Comparison of ENCODE assay signal across 25 cellular contexts in the genomic region with DNA sequence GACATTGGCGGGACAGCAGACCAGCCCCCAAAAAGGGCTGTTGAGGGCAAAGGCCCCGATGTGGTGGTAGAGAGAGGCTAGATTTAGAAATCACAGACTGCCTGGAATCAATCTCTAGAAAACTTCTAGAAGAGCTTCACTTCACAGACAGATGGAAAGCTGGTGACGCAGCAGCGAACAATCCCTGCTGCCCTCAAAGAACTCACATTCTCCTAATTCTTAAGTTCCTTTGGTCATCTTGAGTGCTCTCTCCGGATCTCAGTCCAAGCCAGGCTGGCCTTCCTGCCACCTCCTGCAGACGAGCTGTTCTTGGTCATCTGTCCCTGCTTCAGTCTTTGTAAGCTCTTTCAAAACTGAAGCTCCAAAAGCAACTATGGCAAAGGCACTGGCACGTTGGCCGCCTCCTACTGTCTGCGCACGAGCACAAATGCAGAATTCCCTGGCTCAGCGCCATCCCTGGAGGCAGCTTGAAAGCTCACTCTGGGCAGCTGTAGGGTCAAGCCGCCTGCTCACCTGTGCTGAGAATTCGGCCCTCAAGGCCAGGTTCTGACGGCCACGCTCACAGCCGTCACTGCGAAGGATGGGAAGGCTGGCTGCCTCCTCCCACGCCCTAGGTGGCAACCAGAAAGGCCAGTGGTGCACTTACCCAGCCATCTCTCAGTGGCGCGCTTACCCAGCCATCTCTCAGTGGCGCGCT.
"Had no signal": no experiment of that assay in that cellular context is flagged by ENCODE, and none has a peak within 500 bp of the region (broad histone marks: within the 10 kb centered on the region; RNA-seq: fewer than 3 reads in every experiment).

No MANE protein-coding gene starts in this region.

- DNase-seq: effector CD4-positive, alpha-beta T cell; endodermal cell; erythroblast; foreskin keratinocyte; immature natural killer cell; left cardiac atrium; nucleus accumbens; spleen; stimulated activated CD4-positive, alpha-beta T cell treated with anti-CD3 and anti-CD28 coated beads, Interleukin-15, amount 100 ng/mL, for 24 hours; stimulated activated CD4-positive, alpha-beta T cell treated with anti-CD3 and anti-CD28 coated beads, Interleukin-1b, Interleukin-23, amount 100 ng/mL, for 48 hours; stimulated activated CD4-positive, alpha-beta T cell treated with anti-CD3 and anti-CD28 coated beads, Interleukin-4, amount 100 ng/mL, for 24 hours; stimulated activated naive CD8-positive, alpha-beta T cell treated with anti-CD3 and anti-CD28 coated beads, Interleukin-15, amount 100 ng/mL, for 72 hours; testis had no signal

- H3K9me3 Mint-ChIP-seq: immature natural killer cell; natural killer cell treated with Interleukin-12 subunit alpha and Interleukin-12 subunit beta and Interleukin-15 and Interleukin-18, amount 100 ng/mL, for 72 hours; neural progenitor cell had no signal

- H3K79me2 ChIP-seq: parathyroid adenoma had no signal

- H3K4me1 Mint-ChIP-seq: endodermal cell; immature natural killer cell; memory B cell; stimulated activated memory B cell treated with anti-CD40 and anti-IgM and Interleukin-4, amounts not matched to agents 10 μg/mL and 1 μg/mL and 100 μg/mL, for 72 hours; stimulated activated naive CD8-positive, alpha-beta T cell treated with anti-CD3 and anti-CD28 coated beads, Interleukin-15, amount 100 ng/mL, for 72 hours had no signal

- H3K4me1 ChIP-seq: foreskin keratinocyte, neural progenitor cell, parathyroid adenoma, prostate gland, right lobe of liver, spleen, testis, tibial nerve had no signal

- H3K4me2 ChIP-seq: neural progenitor cell had no signal

- ATAC-seq: foreskin keratinocyte; left cardiac atrium; right lobe of liver; stimulated activated memory B cell treated with anti-CD40 and anti-IgM and Interleukin-4, amounts not matched to agents 10 μg/mL and 1 μg/mL and 100 μg/mL, for 72 hours; stimulated activated naive CD8-positive, alpha-beta T cell treated with anti-CD3 and anti-CD28 coated beads, Interleukin-15, amount 100 ng/mL, for 72 hours had no signal

- H3K36me3 ChIP-seq: neural progenitor cell, prostate gland, right lobe of liver had no signal

- H3K27me3 ChIP-seq: foreskin keratinocyte, neural progenitor cell, right lobe of liver, spleen, testis, tibial nerve had no signal

- FAIRE-seq: endothelial cell of umbilical vein, keratinocyte had no signal

- H3K4me3 ChIP-seq: coronary artery, neural progenitor cell, prostate gland, right lobe of liver, spleen, testis, tibial nerve had no signal

- H3K27ac Mint-ChIP-seq: immature natural killer cell; memory B cell; mesothelial cell of epicardium; natural killer cell treated with Interleukin-12 subunit alpha and Interleukin-12 subunit beta and Interleukin-15 and Interleukin-18, amount 100 ng/mL, for 72 hours; stimulated activated memory B cell treated with anti-CD40 and anti-IgM and Interleukin-4, amounts not matched to agents 10 μg/mL and 1 μg/mL and 100 μg/mL, for 72 hours had no signal

- H3K27me3 Mint-ChIP-seq: memory B cell; natural killer cell treated with Interleukin-12 subunit alpha and Interleukin-12 subunit beta and Interleukin-15 and Interleukin-18, amount 100 ng/mL, for 72 hours; stimulated activated memory B cell treated with anti-CD40 and anti-IgM and Interleukin-4, amounts not matched to agents 10 μg/mL and 1 μg/mL and 100 μg/mL, for 72 hours; stimulated activated naive CD8-positive, alpha-beta T cell treated with anti-CD3 and anti-CD28 coated beads, Interleukin-15, amount 100 ng/mL, for 72 hours had no signal

- H3K4me3 Mint-ChIP-seq: endodermal cell; immature natural killer cell; memory B cell; mesothelial cell of epicardium; natural killer cell treated with Interleukin-12 subunit alpha and Interleukin-12 subunit beta and Interleukin-15 and Interleukin-18, amount 100 ng/mL, for 72 hours; neural progenitor cell; stimulated activated memory B cell treated with anti-CD40 and anti-IgM and Interleukin-4, amounts not matched to agents 10 μg/mL and 1 μg/mL and 100 μg/mL, for 72 hours; stimulated activated naive CD8-positive, alpha-beta T cell treated with anti-CD3 and anti-CD28 coated beads, Interleukin-15, amount 100 ng/mL, for 72 hours had no signal

- H3K27ac ChIP-seq: coronary artery, foreskin keratinocyte, neural progenitor cell, parathyroid adenoma, prostate gland, right lobe of liver, spleen, testis, tibial nerve had no signal

- H2AFZ ChIP-seq: neural progenitor cell, parathyroid adenoma had no signal

- H3K9me3 ChIP-seq: prostate gland, right lobe of liver, testis had no signal

- H3K9ac ChIP-seq: neural progenitor cell, parathyroid adenoma had no signal
